9 cellular contexts compared by ENCODE assay signal in genomic region chr22:37801946-37802309, GRCh38. TPM values are rescaled to one million over a fixed set of nuclear protein-coding genes. Genes with fewer than 3 reads are reported as not detected.
A peak's percentile ranks its signal among the peaks of the same experiment; 100 is the strongest.
DNase-seq lines count a peak whose midpoint lies in the region; ATAC-seq and TF ChIP-seq lines count a peak whose summit lies in the region.
"Had no signal": no experiment of that assay in that cellular context is flagged by ENCODE, and none has a peak within 500 bp of the region (broad histone marks: within the 10 kb centered on the region; RNA-seq: fewer than 3 reads in every experiment).

No MANE protein-coding gene starts in this region.

- H3K9me3 ChIP-seq in SK-N-SH = no peaks in the 10 kb centered on the region
- H3K9me3 ChIP-seq in sigmoid colon = no peaks in the 10 kb centered on the region

- no peak for ATAC-seq in GM18511 (IDR thresholded peaks at IDR 0.05; ENCODE audit: unreplicated experiment)

- POLR2A ChIA-PET in SK-N-SH (lab: Yijun Ruan, JAX) = interaction anchor here (1.0 kb wide), 1 partner anchor 10 kb away, joined by 3 read pairs; no protein-coding TSS in a partner anchor

- H4K20me1 ChIP-seq in SK-N-SH (ENCODE audit: insufficient read depth) = no peaks in the 10 kb centered on the region

- H3K79me2 ChIP-seq in SK-N-SH (ENCODE audit: insufficient read depth) = peaks cover 16% of the 10 kb centered on the region

- peak overlapping the region; percentile 58 to 68 for H3K4me3 ChIP-seq in SK-N-SH (ENCODE audit: low read depth in 2 of 2, low read length in 1 of 2)
- peak overlapping the region; percentile 20 for H3K4me3 ChIP-seq in fibroblast of mammary gland (ENCODE audit: control insufficient read depth, low read depth, low read length)
- peak overlapping the region; percentile 44 to 70 (median 59) for H3K4me3 ChIP-seq in sigmoid colon

- H3K9ac ChIP-seq in SK-N-SH = peak overlapping the region; percentile 66; the same call in 1 of the 2 replicates

- no peak for TF ChIP-seq RAD21 in SK-N-SH (IDR thresholded peaks at IDR 0.05; ENCODE audit: low read length)

- H3K27me3 ChIP-seq in SK-N-SH (ENCODE audit: insufficient read depth) (no peaks in the 10 kb centered on the region), sigmoid colon (no peaks in the 10 kb centered on the region)

- peaks cover 0 to 28% of the 10 kb centered on the region in 2 experiments; a peak in 2 of 4 replicates for H3K4me1 ChIP-seq in SK-N-SH (ENCODE audit: control insufficient read depth in 1 of 2, insufficient read depth in 2 of 2, low read depth in 1 of 2, low read length in 1 of 2)
- H3K4me1 ChIP-seq in sigmoid colon = peaks cover 0 to 46% (median 30%) of the 10 kb centered on the region in 4 donors

- TF ChIP-seq EP300 in SK-N-SH (IDR thresholded peaks at IDR 0.05; ENCODE audit: borderline replicate concordance in 1 of 2, low read depth in 1 of 2, low read length in 1 of 2) (no peak), sigmoid colon (IDR thresholded peaks at IDR 0.05) (no peak)

- peak overlapping the region; percentile 87; the same call in 1 of the 2 replicates for H2AFZ ChIP-seq in SK-N-SH (ENCODE audit: low read depth)

- H3K36me3 ChIP-seq in SK-N-SH (replicated peaks in 1 of 2; ENCODE audit: control insufficient read depth in 1 of 2, insufficient read depth in 2 of 2, low read length in 1 of 2) = no peaks in the 10 kb centered on the region
- H3K36me3 ChIP-seq in sigmoid colon = no peaks in the 10 kb centered on the region

- H3K9me2 ChIP-seq in SK-N-SH = no peaks in the 10 kb centered on the region

- no peak for TF ChIP-seq POLR2A in sigmoid colon (IDR thresholded peaks at IDR 0.05)

- CTCF ChIA-PET in SK-N-SH (lab: Yijun Ruan, JAX) = interaction anchor here (0.6 to 1.4 kb wide), 3 partner anchors 57 to 193 kb away, joined by 3 read pairs; partner anchors contain the start of gene GGA1

- intact Hi-C loops in sigmoid colon (cut with DNase I) = loop anchor here (5.0 kb wide), 1 partner anchor 115 kb away; the partner anchor contains the start of gene NOL12

- peak overlapping the region; percentile 96 for H3K4me2 ChIP-seq in SK-N-SH

- H3K27ac ChIP-seq in SK-N-SH (ENCODE audit: low read depth in 2 of 2, low read length in 1 of 2) (peak overlapping the region in 1 of 2 experiments; percentile 85; a peak in 1 of 4 replicates), sigmoid colon (peak overlapping the region in 3 of 4 donors; percentile 68 to 96 (median 93))

- TF ChIP-seq CTCF in SK-N-SH (IDR thresholded peaks at IDR 0.05) = no peak
- no peak for TF ChIP-seq CTCF in fibroblast of mammary gland (conservative IDR thresholded peaks at IDR 0.05; ENCODE audit: control insufficient read depth, insufficient read depth, low read depth, low read length)
- TF ChIP-seq CTCF in sigmoid colon (IDR thresholded peaks at IDR 0.05) = no peak

- peaks cover 11% of the 10 kb centered on the region for H3F3A ChIP-seq in SK-N-SH (replicated peaks; ENCODE audit: insufficient read depth)

- WGBS in SK-N-SH (ENCODE audit: low lambda C conversion rate) = 18% methylated on average over 8 of the region's 13 CpGs
- WGBS in sigmoid colon, 2 donors = 1 to 3% methylated on average over 13 of the region's 13 CpGs

- DNase-seq in NCI-H524 (lab: John Stamatoyannopoulos, UW) (peak; percentile 68 to 78), NCI-H524 treated with DMSO at 0.1 percent for 48 hours (lab: John Stamatoyannopoulos, UW) (no peak), SK-N-SH (peak; percentile 69), fibroblast of mammary gland (ENCODE audit: low read depth) (no peak), sigmoid colon (no peak), dedifferentiated amniotic fluid mesenchymal stem cell (ENCODE audit: extremely low spot score) (no peak)
- no peak for DNase-seq in activated CD4-positive, CD25-positive, alpha-beta regulatory T cell treated with anti-CD3 and anti-CD28 coated beads, Interleukin-2, amount 50 U/mL, for 72 hours

TF ChIP-seq in SK-N-SH, 30 proteins besides CTCF, POLR2A, EP300 and RAD21:
- no peak for TF ChIP-seq ELF1 (IDR thresholded peaks at IDR 0.05)
- TF ChIP-seq, protein P1, sequence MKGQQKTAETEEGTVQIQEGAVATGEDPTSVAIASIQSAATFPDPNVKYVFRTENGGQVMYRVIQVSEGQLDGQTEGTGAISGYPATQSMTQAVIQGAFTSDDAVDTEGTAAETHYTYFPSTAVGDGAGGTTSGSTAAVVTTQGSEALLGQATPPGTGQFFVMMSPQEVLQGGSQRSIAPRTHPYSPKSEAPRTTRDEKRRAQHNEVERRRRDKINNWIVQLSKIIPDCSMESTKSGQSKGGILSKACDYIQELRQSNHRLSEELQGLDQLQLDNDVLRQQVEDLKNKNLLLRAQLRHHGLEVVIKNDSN (IDR thresholded peaks at IDR 0.05; ENCODE audit: borderline replicate concordance, low read depth) = peak; percentile 69; the same call in 1 of the 2 replicates

RNA-seq across cellular contexts. Expression of gene GCAT, which starts 5.8 kb away (rescaled TPM):
- polyA plus RNA-seq in SK-N-SH (2012; rRNA removed) (20.3 and 24.2 TPM in 2 replicates), sigmoid colon (10 to 100 TPM in 2 of 3 donors, 1 to 10 TPM in 1; 6.0 to 12.3 (median 10.2) TPM)
- polyA plus RNA-seq in SK-N-SH (2012; cell fraction: cytosol; rRNA removed) = 11.1 and 17.2 TPM in 2 replicates
- 31.2 and 33.0 TPM in 2 replicates for polyA plus RNA-seq in SK-N-SH (2012; cell fraction: nucleus; rRNA removed)
- total RNA-seq in sigmoid colon = 10 to 100 TPM in 1 of 4 donors, 1 to 10 TPM in 3; 5.1 to 14.1 (median 7.7) TPM

RNA-seq across cellular contexts. Expression of gene GALR3, which starts 21.3 kb away (rescaled TPM):
- polyA plus RNA-seq in SK-N-SH (2012; rRNA removed) (not detected in 2 replicates), sigmoid colon (not detected)
- polyA plus RNA-seq in SK-N-SH (2012; cell fraction: cytosol; rRNA removed) = not detected in 2 replicates
- 0.13 and 0.50 TPM in 2 replicates for polyA plus RNA-seq in SK-N-SH (2012; cell fraction: nucleus; rRNA removed)
- not detected for total RNA-seq in sigmoid colon
- total RNA-seq: activated CD8-positive, alpha-beta memory T cell treated with anti-CD3 and anti-CD28 coated beads for 36 hours had no signal

RNA-seq across cellular contexts. Expression of gene ANKRD54, which starts 42.2 kb away (rescaled TPM):
- polyA plus RNA-seq in SK-N-SH (2012; rRNA removed) = 27.5 and 27.6 TPM in 2 replicates
- polyA plus RNA-seq in SK-N-SH (2012; cell fraction: cytosol; rRNA removed) = 15.9 and 21.5 TPM in 2 replicates
- polyA plus RNA-seq in SK-N-SH (2012; cell fraction: nucleus; rRNA removed) = 57.6 and 61.4 TPM in 2 replicates
- 10 to 100 TPM; 39.3 to 50.7 (median 45.0) TPM for total RNA-seq in sigmoid colon
- polyA plus RNA-seq in sigmoid colon = 10 to 100 TPM; 12.6 to 25.2 (median 23.0) TPM

RNA-seq across cellular contexts. Expression of gene EIF3L, which starts 47.3 kb away (rescaled TPM):
- polyA plus RNA-seq in SK-N-SH (2012; rRNA removed) (478 and 642 TPM in 2 replicates), sigmoid colon (100 to 1,000 TPM; 198 to 331 (median 307) TPM)
- polyA plus RNA-seq in SK-N-SH (2012; cell fraction: cytosol; rRNA removed) = 510 and 587 TPM in 2 replicates
- 152 and 266 TPM in 2 replicates for polyA plus RNA-seq in SK-N-SH (2012; cell fraction: nucleus; rRNA removed)
- total RNA-seq in sigmoid colon = 100 to 1,000 TPM; 366 to 628 (median 532) TPM

Comparison
In these comparisons a context has a peak if more than half of its experiments do, and no peak if none do; other contexts are left out.
1. DNase-seq: peak in NCI-H524 (2 of 2) and SK-N-SH (single experiment); none in NCI-H524 treated with DMSO at 0.1 percent for 48 hours (single experiment), fibroblast of mammary gland (single experiment), sigmoid colon (single experiment), dedifferentiated amniotic fluid mesenchymal stem cell (single experiment) and activated CD4-positive, CD25-positive, alpha-beta regulatory T cell treated with anti-CD3 and anti-CD28 coated beads, Interleukin-2, amount 50 U/mL, for 72 hours (single experiment).
2. Peak in every context shown above with its lines, with median percentiles within 50 percentile points of each other: H3K4me3 ChIP-seq.